In the genomic region with DNA sequence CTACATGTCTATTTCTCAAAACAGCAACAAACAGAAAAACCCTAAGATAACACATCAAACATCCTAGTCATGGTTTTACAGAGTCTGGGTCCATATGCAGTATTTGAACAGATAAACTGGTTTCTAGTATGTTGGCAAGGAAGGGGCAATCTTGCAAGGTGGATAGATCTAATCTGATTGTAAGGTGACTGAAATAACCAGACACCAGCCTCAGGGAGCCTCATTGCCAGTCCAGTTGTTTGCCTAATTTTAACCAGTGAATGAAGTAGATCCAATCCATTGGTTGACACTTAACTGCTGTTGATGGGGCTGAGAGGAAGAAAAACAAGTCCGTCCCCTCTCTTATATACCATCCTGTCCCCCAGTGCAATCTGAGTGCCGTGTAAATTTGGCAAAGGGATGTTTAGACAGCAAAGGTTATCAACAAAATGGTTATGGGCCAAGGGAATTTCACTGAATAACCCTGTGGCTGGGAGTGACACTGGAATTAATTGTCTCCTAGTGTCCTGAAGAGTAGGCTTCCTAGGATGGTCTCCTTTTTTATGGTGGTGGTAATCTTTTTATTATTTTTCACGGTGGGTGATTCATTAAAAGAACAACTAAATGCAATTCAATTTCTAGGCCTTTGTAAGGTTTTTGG, we compare ENCODE assay signal across 1 cellular context.
TF ChIP-seq lines count a peak whose summit lies in the region.

No MANE protein-coding gene starts in this region.

TF ChIP-seq in HepG2, 621 proteins besides CTCF, POLR2A, EP300 and RAD21:
- TF ChIP-seq SOX13 (IDR thresholded peaks at IDR 0.05) (no peak), SOX13 (CRISPR knock-in tag; conservative IDR thresholded peaks at IDR 0.05 in 1 of 2, IDR thresholded peaks at IDR 0.05 in 1 of 2) (peak in 1 of 2 experiments; percentile 34; a peak in 1 of 4 replicates), REPIN1 (CRISPR knock-in tag; IDR thresholded peaks at IDR 0.05; ENCODE audit: borderline replicate concordance, low read depth) (no peak), NR2F6 (IDR thresholded peaks at IDR 0.05) (no peak; the same call in 1 of the 2 replicates), NR2F6 (CRISPR knock-in tag; IDR thresholded peaks at IDR 0.05) (0 out of 2 replicates have a peak, but pooled peaks have one; percentile 22), ZBTB43 (CRISPR knock-in tag; conservative IDR thresholded peaks at IDR 0.05) (no peak), FOXA1 (IDR thresholded peaks at IDR 0.05) (no peak), FOXA1 (CRISPR knock-in tag; IDR thresholded peaks at IDR 0.05) (0 out of 2 replicates have a peak, but pooled peaks have one; percentile 13)
TF ChIP-seq in HepG2: peak in this region for 3.
